Comparison of ENCODE assay signal across 14 cellular contexts in the genomic region with DNA sequence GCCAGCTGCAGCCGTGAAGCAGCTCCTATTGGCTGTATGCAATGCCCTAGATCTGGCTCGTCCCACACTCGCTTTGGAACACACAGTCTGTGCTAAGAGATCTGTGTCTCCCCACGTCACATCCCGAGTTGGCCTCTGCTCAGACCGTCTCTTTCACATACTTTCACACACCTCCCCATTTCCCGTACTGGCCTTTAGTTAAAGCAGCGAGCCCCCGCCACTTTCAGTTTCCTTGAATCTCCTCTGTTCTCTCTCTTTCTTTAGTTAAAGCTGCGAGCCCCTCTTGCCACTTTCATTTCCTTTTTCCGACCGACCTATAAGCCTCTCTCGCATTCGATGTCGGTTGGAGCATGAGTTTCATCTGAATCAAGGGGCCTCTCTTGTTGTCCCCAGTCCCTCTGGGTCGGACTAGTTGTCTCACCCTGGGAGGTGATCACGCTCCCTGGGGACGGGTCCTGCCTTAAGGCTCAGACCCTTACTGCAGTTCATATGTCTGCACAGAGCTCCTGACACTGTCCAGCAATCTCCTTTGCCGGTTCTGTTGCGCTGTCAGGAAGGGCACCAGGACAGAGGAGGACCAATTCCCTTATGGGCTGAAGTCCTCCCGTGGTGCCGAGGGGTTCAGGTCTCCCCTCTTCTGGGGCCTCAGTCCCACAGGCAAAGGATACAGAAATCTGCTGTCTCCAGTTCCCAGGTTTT. TPM values are rescaled to one million over a fixed set of nuclear protein-coding genes. Genes with fewer than 3 reads are reported as not detected.
DNase-seq lines count a peak whose midpoint lies in the region; ATAC-seq and TF ChIP-seq lines count a peak whose summit lies in the region.
"Had no signal": no experiment of that assay in that cellular context is flagged by ENCODE, and none has a peak within 500 bp of the region (broad histone marks: within the 10 kb centered on the region; RNA-seq: fewer than 3 reads in every experiment).

No MANE protein-coding gene starts in this region.

- H3K4me3 ChIP-seq in osteoblast (ENCODE audit: insufficient read depth, low read length): no peak overlapping the region
- H3K4me3 ChIP-seq: BLaER1, smooth muscle cell had no signal

- H3K27ac Mint-ChIP-seq in natural killer cell treated with Interleukin-12 subunit alpha and Interleukin-12 subunit beta and Interleukin-15 and Interleukin-18, amount 100 ng/mL, for 72 hours: no peak overlapping the region
- peak overlapping the region in 1 of 2 donors; percentile 78 for H3K27ac Mint-ChIP-seq in natural killer cell
- peak overlapping the region; percentile 74 for H3K27ac Mint-ChIP-seq in activated CD4-positive, alpha-beta memory T cell treated with anti-CD3 and anti-CD28 coated beads for 36 hours
- peak overlapping the region; percentile 68 to 79 for H3K27ac Mint-ChIP-seq in stimulated activated naive CD8-positive, alpha-beta T cell treated with anti-CD3 and anti-CD28 coated beads, Interleukin-15, amount 100 ng/mL, for 72 hours
- H3K27ac Mint-ChIP-seq: nephron had no signal

- no peaks in the 10 kb centered on the region for H3K9me3 ChIP-seq in osteoblast (ENCODE audit: low read depth, low read length)
- H3K9me3 ChIP-seq: BLaER1 had no signal

- no peaks in the 10 kb centered on the region for H3K36me3 ChIP-seq in osteoblast (ENCODE audit: insufficient read depth, low read length)
- H3K36me3 ChIP-seq: BLaER1, WERI-Rb-1 had no signal

- intact Hi-C loops in natural killer cell (cut with micrococcal nuclease): no loop called here
- intact Hi-C loops in activated CD4-positive, alpha-beta memory T cell treated with anti-CD3 and anti-CD28 coated beads for 36 hours (cut with micrococcal nuclease): loop anchor here (5.0 kb wide), 1 partner anchor 51 kb away; no protein-coding TSS in a partner anchor

- no peaks in the 10 kb centered on the region for H3K27me3 ChIP-seq in osteoblast (ENCODE audit: insufficient read depth, low read length)
- H3K27me3 ChIP-seq: BLaER1 had no signal

- H4K20me1 ChIP-seq in osteoblast (ENCODE audit: insufficient read depth, low read length): no peaks in the 10 kb centered on the region
- H4K20me1 ChIP-seq: BLaER1 had no signal

- H3K27ac ChIP-seq in osteoblast (ENCODE audit: low read depth, low read length): no peak overlapping the region
- H3K27ac ChIP-seq: BLaER1, WERI-Rb-1 had no signal

- no peaks in the 10 kb centered on the region for H3K36me3 Mint-ChIP-seq in natural killer cell treated with Interleukin-12 subunit alpha and Interleukin-12 subunit beta and Interleukin-15 and Interleukin-18, amount 100 ng/mL, for 72 hours
- no peaks in the 10 kb centered on the region for H3K36me3 Mint-ChIP-seq in natural killer cell
- H3K36me3 Mint-ChIP-seq in activated CD4-positive, alpha-beta memory T cell treated with anti-CD3 and anti-CD28 coated beads for 36 hours: no peaks in the 10 kb centered on the region

- no peaks in the 10 kb centered on the region for H3K4me1 ChIP-seq in osteoblast (ENCODE audit: insufficient read depth, low read length)
- H3K4me1 ChIP-seq: BLaER1 had no signal

- H3K4me1 Mint-ChIP-seq in natural killer cell treated with Interleukin-12 subunit alpha and Interleukin-12 subunit beta and Interleukin-15 and Interleukin-18, amount 100 ng/mL, for 72 hours (ENCODE audit: low read depth in 2 of 2): no peaks in the 10 kb centered on the region
- H3K4me1 Mint-ChIP-seq in natural killer cell: peaks cover 0 to 14% of the 10 kb centered on the region in 2 donors
- H3K4me1 Mint-ChIP-seq in activated CD4-positive, alpha-beta memory T cell treated with anti-CD3 and anti-CD28 coated beads for 36 hours (ENCODE audit: low read depth): peaks cover 24% of the 10 kb centered on the region
- H3K4me1 Mint-ChIP-seq in stimulated activated naive CD8-positive, alpha-beta T cell treated with anti-CD3 and anti-CD28 coated beads, Interleukin-15, amount 100 ng/mL, for 72 hours: peaks cover 10% of the 10 kb centered on the region
- H3K4me1 Mint-ChIP-seq: nephron had no signal

- TF ChIP-seq CTCF in natural killer cell (IDR thresholded peaks at IDR 0.05): no peak
- TF ChIP-seq CTCF in osteoblast (IDR thresholded peaks at IDR 0.05; ENCODE audit: extremely low read depth, low read depth, low read length): no peak

- H3K79me2 ChIP-seq in osteoblast (ENCODE audit: insufficient read depth, low read length): no peaks in the 10 kb centered on the region

- CTCF ChIA-PET in activated CD4-positive, alpha-beta memory T cell treated with anti-CD3 and anti-CD28 coated beads for 36 hours (lab: Charles Lee): no interaction called here

- no peak overlapping the region for H2AFZ ChIP-seq in osteoblast (ENCODE audit: low read length)

- peak in 1 of 2 donors; percentile 43 for ATAC-seq in natural killer cell treated with Interleukin-12 subunit alpha and Interleukin-12 subunit beta and Interleukin-15 and Interleukin-18, amount 100 ng/mL, for 72 hours
- ATAC-seq in natural killer cell (no peak), HG02981 (IDR thresholded peaks at IDR 0.05; ENCODE audit: unreplicated experiment) (peak; percentile 86), left lobe of liver (no peak), GM18861 (IDR thresholded peaks at IDR 0.05; ENCODE audit: unreplicated experiment) (no peak)
- ATAC-seq in stimulated activated naive CD8-positive, alpha-beta T cell treated with anti-CD3 and anti-CD28 coated beads, Interleukin-15, amount 100 ng/mL, for 72 hours: peak; percentile 90

- H3K9me3 Mint-ChIP-seq in natural killer cell treated with Interleukin-12 subunit alpha and Interleukin-12 subunit beta and Interleukin-15 and Interleukin-18, amount 100 ng/mL, for 72 hours: no peaks in the 10 kb centered on the region
- no peaks in the 10 kb centered on the region for H3K9me3 Mint-ChIP-seq in natural killer cell
- peaks cover 2% of the 10 kb centered on the region for H3K9me3 Mint-ChIP-seq in activated CD4-positive, alpha-beta memory T cell treated with anti-CD3 and anti-CD28 coated beads for 36 hours
- H3K9me3 Mint-ChIP-seq in stimulated activated naive CD8-positive, alpha-beta T cell treated with anti-CD3 and anti-CD28 coated beads, Interleukin-15, amount 100 ng/mL, for 72 hours: peaks cover 9 to 30% of the 10 kb centered on the region in 2 donors
- H3K9me3 Mint-ChIP-seq: nephron had no signal

- H3K27me3 Mint-ChIP-seq in natural killer cell treated with Interleukin-12 subunit alpha and Interleukin-12 subunit beta and Interleukin-15 and Interleukin-18, amount 100 ng/mL, for 72 hours: no peaks in the 10 kb centered on the region
- no peaks in the 10 kb centered on the region for H3K27me3 Mint-ChIP-seq in natural killer cell (ENCODE audit: low read depth in 2 of 2)
- no peaks in the 10 kb centered on the region for H3K27me3 Mint-ChIP-seq in activated CD4-positive, alpha-beta memory T cell treated with anti-CD3 and anti-CD28 coated beads for 36 hours
- H3K27me3 Mint-ChIP-seq in stimulated activated naive CD8-positive, alpha-beta T cell treated with anti-CD3 and anti-CD28 coated beads, Interleukin-15, amount 100 ng/mL, for 72 hours: no peaks in the 10 kb centered on the region

- H3K4me3 Mint-ChIP-seq in natural killer cell treated with Interleukin-12 subunit alpha and Interleukin-12 subunit beta and Interleukin-15 and Interleukin-18, amount 100 ng/mL, for 72 hours: peak overlapping the region; percentile 33
- no peak overlapping the region for H3K4me3 Mint-ChIP-seq in natural killer cell
- H3K4me3 Mint-ChIP-seq in activated CD4-positive, alpha-beta memory T cell treated with anti-CD3 and anti-CD28 coated beads for 36 hours: peak overlapping the region; percentile 72
- H3K4me3 Mint-ChIP-seq in stimulated activated naive CD8-positive, alpha-beta T cell treated with anti-CD3 and anti-CD28 coated beads, Interleukin-15, amount 100 ng/mL, for 72 hours: peak overlapping the region; percentile 36 to 37
- H3K4me3 Mint-ChIP-seq: nephron had no signal

- H3K4me2 ChIP-seq in osteoblast (ENCODE audit: insufficient read depth, low read length): no peak overlapping the region
- H3K4me2 ChIP-seq: BLaER1, smooth muscle cell had no signal

- POLR2A ChIA-PET in activated CD4-positive, alpha-beta memory T cell treated with anti-CD3 and anti-CD28 coated beads for 36 hours (lab: Charles Lee): no interaction called here

- no peak for DNase-seq in natural killer cell treated with Interleukin-12 subunit alpha and Interleukin-12 subunit beta and Interleukin-15 and Interleukin-18, amount 100 ng/mL, for 72 hours (ENCODE audit: low spot score)
- DNase-seq in natural killer cell (no peak), left lobe of liver (ENCODE audit: low spot score) (no peak), osteoblast (ENCODE audit: insufficient read length, low spot score, missing footprints) (no peak)
- peak; percentile 59 for DNase-seq in activated CD4-positive, alpha-beta memory T cell treated with anti-CD3 and anti-CD28 coated beads for 36 hours
- DNase-seq in stimulated activated naive CD8-positive, alpha-beta T cell treated with anti-CD3 and anti-CD28 coated beads, Interleukin-15, amount 100 ng/mL, for 72 hours: peak in 1 of 2 donors; percentile 50
- DNase-seq: NCI-H1417, WERI-Rb-1 had no signal

RNA-seq across cellular contexts. Expression of a gene that starts 42.6 kb away (rescaled TPM):
- not detected for total RNA-seq in natural killer cell treated with Interleukin-12 subunit alpha and Interleukin-12 subunit beta and Interleukin-15 and Interleukin-18, amount 100 ng/mL, for 72 hours
- total RNA-seq in natural killer cell (not detected), left lobe of liver (not detected), osteoblast (not detected in 2 replicates)
- total RNA-seq in activated CD4-positive, alpha-beta memory T cell treated with anti-CD3 and anti-CD28 coated beads for 36 hours: not detected
- total RNA-seq: epithelial cell of proximal tubule, smooth muscle cell had no signal

Comparison
In these comparisons a context has a peak if more than half of its experiments do, and no peak if none do; other contexts are left out.
1. ATAC-seq: peak in HG02981 (single experiment) and stimulated activated naive CD8-positive, alpha-beta T cell treated with anti-CD3 and anti-CD28 coated beads, Interleukin-15, amount 100 ng/mL, for 72 hours (single experiment); none in natural killer cell (0 of 3), left lobe of liver (single experiment) and GM18861 (single experiment).
2. H3K27ac Mint-ChIP-seq: peak in activated CD4-positive, alpha-beta memory T cell treated with anti-CD3 and anti-CD28 coated beads for 36 hours (single experiment) and stimulated activated naive CD8-positive, alpha-beta T cell treated with anti-CD3 and anti-CD28 coated beads, Interleukin-15, amount 100 ng/mL, for 72 hours (2 of 2); none in natural killer cell treated with Interleukin-12 subunit alpha and Interleukin-12 subunit beta and Interleukin-15 and Interleukin-18, amount 100 ng/mL, for 72 hours (0 of 2).